Comparison of ENCODE assay signal across 15 cellular contexts in the genomic region with DNA sequence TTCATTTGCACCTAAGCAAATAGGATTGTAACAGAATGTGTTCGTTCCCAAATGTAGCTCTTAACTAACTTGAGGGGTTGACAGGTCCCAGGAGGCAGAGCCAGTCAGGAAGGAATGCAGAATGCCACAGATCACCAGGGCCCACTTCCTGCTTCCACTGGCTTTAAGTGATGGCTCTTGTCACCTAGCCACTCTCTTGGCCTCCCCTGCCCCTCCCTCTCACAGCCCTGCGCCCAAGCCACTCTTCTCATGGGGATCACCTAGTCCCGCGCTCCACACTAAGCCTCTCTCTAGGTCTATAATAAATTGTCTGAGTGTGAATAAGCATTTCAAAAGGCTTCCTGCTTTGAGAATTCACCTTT. TPM values are rescaled to one million over a fixed set of nuclear protein-coding genes. Genes with fewer than 3 reads are reported as not detected.
DNase-seq lines count a peak whose midpoint lies in the region; ATAC-seq and TF ChIP-seq lines count a peak whose summit lies in the region.
"Had no signal": no experiment of that assay in that cellular context is flagged by ENCODE, and none has a peak within 500 bp of the region (broad histone marks: within the 10 kb centered on the region; RNA-seq: fewer than 3 reads in every experiment).

No MANE protein-coding gene starts in this region.

- H2AFZ ChIP-seq in neural progenitor cell (replicated peaks), result no peak overlapping the region

- H3K27ac Mint-ChIP-seq in neural progenitor cell, result no peak overlapping the region
- H3K27ac Mint-ChIP-seq: dendritic cell treated with granulocyte-macrophage colony-stimulating factor and Interleukin-4, amounts not matched to agents 40 ng/mL and 50 ng/mL, for 4 days had no signal

- peaks cover 95% of the 10 kb centered on the region for H4K20me1 ChIP-seq in neural progenitor cell (ENCODE audit: low read depth)

- H3K9ac ChIP-seq in neural progenitor cell, result no peak overlapping the region

- H3K9me3 ChIP-seq in right atrium auricular region, result no peaks in the 10 kb centered on the region
- H3K9me3 ChIP-seq in heart right ventricle, result no peaks in the 10 kb centered on the region
- no peaks in the 10 kb centered on the region for H3K9me3 ChIP-seq in upper lobe of right lung
- H3K9me3 ChIP-seq in neural progenitor cell (ENCODE audit: low read depth), result no peaks in the 10 kb centered on the region
- H3K9me3 ChIP-seq: Caco-2, ovary had no signal

- TF ChIP-seq POLR2A in NB4 (IDR thresholded peaks at IDR 0.05; ENCODE audit: extremely low read depth, insufficient read length), result no peak

- ATAC-seq in Right ventricle myocardium inferior (peak; percentile 87), heart right ventricle (peak in 7 of 8 donors; percentile 47 to 92 (median 80)), upper lobe of right lung (peak; percentile 83), GM19328 (IDR thresholded peaks at IDR 0.05; ENCODE audit: unreplicated experiment) (no peak)
- ATAC-seq: activated T-cell treated with anti-CD3 and anti-CD28 coated beads, Interleukin-2, amount 50 U/mL, for 4 hours had no signal

- H3K36me3 ChIP-seq in right atrium auricular region (no peaks in the 10 kb centered on the region), heart right ventricle (no peaks in the 10 kb centered on the region), upper lobe of right lung (no peaks in the 10 kb centered on the region), neural progenitor cell (no peaks in the 10 kb centered on the region)
- H3K36me3 ChIP-seq: ovary had no signal

- H3K4me3 ChIP-seq in right atrium auricular region (no peak overlapping the region), NB4 (ENCODE audit: low read depth, low read length) (no peak overlapping the region), heart right ventricle (no peak overlapping the region), upper lobe of right lung (no peak overlapping the region), neural progenitor cell (no peak overlapping the region)
- H3K4me3 ChIP-seq: ovary, smooth muscle cell had no signal

- H3K9me3 Mint-ChIP-seq in neural progenitor cell, result no peaks in the 10 kb centered on the region
- H3K9me3 Mint-ChIP-seq: activated T-cell treated with anti-CD3 and anti-CD28 coated beads, Interleukin-2, amount 50 U/mL, for 4 hours; dendritic cell treated with granulocyte-macrophage colony-stimulating factor and Interleukin-4, amounts not matched to agents 40 ng/mL and 50 ng/mL, for 4 days had no signal

- TF ChIP-seq CTCF in right atrium auricular region (IDR thresholded peaks at IDR 0.05) (no peak), NB4 (IDR thresholded peaks at IDR 0.05; ENCODE audit: low read depth, low read length) (no peak), heart right ventricle (IDR thresholded peaks at IDR 0.05) (no peak), upper lobe of right lung (IDR thresholded peaks at IDR 0.05) (no peak), neural progenitor cell (IDR thresholded peaks at IDR 0.05) (no peak)

- H3K27me3 Mint-ChIP-seq in neural progenitor cell (ENCODE audit: insufficient read depth, low read depth), result no peaks in the 10 kb centered on the region
- H3K27me3 Mint-ChIP-seq: dendritic cell treated with granulocyte-macrophage colony-stimulating factor and Interleukin-4, amounts not matched to agents 40 ng/mL and 50 ng/mL, for 4 days had no signal

- no peaks in the 10 kb centered on the region for H3K36me3 Mint-ChIP-seq in neural progenitor cell

- intact Hi-C loops in Right ventricle myocardium inferior (cut with DNase I), result no loop called here
- intact Hi-C loops in heart right ventricle (cut with DNase I), result no loop called here
- intact Hi-C loops in upper lobe of right lung (cut with DNase I), result no loop called here

- H3K27ac ChIP-seq in right atrium auricular region, result no peak overlapping the region
- no peak overlapping the region for H3K27ac ChIP-seq in heart right ventricle
- no peak overlapping the region for H3K27ac ChIP-seq in upper lobe of right lung
- H3K27ac ChIP-seq in neural progenitor cell, result no peak overlapping the region
- H3K27ac ChIP-seq: ovary had no signal

- H3K79me2 ChIP-seq in neural progenitor cell (ENCODE audit: low read depth), result peaks cover 26% of the 10 kb centered on the region

- no peak overlapping the region for H3K4me3 Mint-ChIP-seq in neural progenitor cell
- H3K4me3 Mint-ChIP-seq: activated T-cell treated with anti-CD3 and anti-CD28 coated beads, Interleukin-2, amount 50 U/mL, for 4 hours; dendritic cell treated with granulocyte-macrophage colony-stimulating factor and Interleukin-4, amounts not matched to agents 40 ng/mL and 50 ng/mL, for 4 days had no signal

- WGBS in heart right ventricle, 2 donors, result 51 to 57% methylated on average over 4 of the region's 4 CpGs

- H3F3A ChIP-seq in neural progenitor cell (ENCODE audit: low read depth), result no peaks in the 10 kb centered on the region

- H3K4me2 ChIP-seq in neural progenitor cell, result no peak overlapping the region
- H3K4me2 ChIP-seq: smooth muscle cell had no signal

- peaks cover 0 to 4% of the 10 kb centered on the region in 2 donors for H3K4me1 ChIP-seq in right atrium auricular region
- H3K4me1 ChIP-seq in heart right ventricle, result peaks cover 0 to 22% (median 7%) of the 10 kb centered on the region in 9 donors
- peaks cover 10% of the 10 kb centered on the region for H3K4me1 ChIP-seq in upper lobe of right lung
- H3K4me1 ChIP-seq in neural progenitor cell, result no peaks in the 10 kb centered on the region

- no peaks in the 10 kb centered on the region for H3K27me3 ChIP-seq in right atrium auricular region
- H3K27me3 ChIP-seq in heart right ventricle, result no peaks in the 10 kb centered on the region
- H3K27me3 ChIP-seq in upper lobe of right lung, result no peaks in the 10 kb centered on the region
- H3K27me3 ChIP-seq in neural progenitor cell, result no peaks in the 10 kb centered on the region
- H3K27me3 ChIP-seq: ovary had no signal

- H3K4me1 Mint-ChIP-seq in neural progenitor cell, result peaks cover 28% of the 10 kb centered on the region

- no peak for DNase-seq in Right ventricle myocardium inferior (ENCODE audit: missing footprints)
- DNase-seq in right atrium auricular region (ENCODE audit: low spot score), result no peak
- peak; percentile 21 for DNase-seq in NB4 (ENCODE audit: low read depth)
- no peak for DNase-seq in heart right ventricle
- peak; percentile 71 for DNase-seq in upper lobe of right lung
- DNase-seq in SHP77 (lab: John Stamatoyannopoulos, UW), result no peak
- DNase-seq in neural progenitor cell (ENCODE audit: low spot score), result no peak
- DNase-seq: activated T-cell treated with anti-CD3 and anti-CD28 coated beads, Interleukin-2, amount 50 U/mL, for 4 hours; anterior cingulate cortex; Caco-2; ovary; T-helper 1 cell had no signal

RNA-seq across cellular contexts. Expression of gene MED27, which starts 47.1 kb away (rescaled TPM):
- total RNA-seq in Right ventricle myocardium inferior, result 15.1 TPM
- total RNA-seq in right atrium auricular region, result 10 to 100 TPM; 12.5 to 15.3 TPM
- total RNA-seq in heart right ventricle, result 10 to 100 TPM; 13.9 to 20.4 (median 17.1) TPM
- polyA plus RNA-seq in heart right ventricle, result 10 to 100 TPM in 1 of 2 donors, 1 to 10 TPM in 1; 8.0 to 20.7 TPM
- total RNA-seq in upper lobe of right lung, result 14.2 TPM
- total RNA-seq in neural progenitor cell (ENCODE audit: low replicate concordance), result 15.1 and 25.1 TPM in 2 replicates

Comparison
In these comparisons a context has a peak if more than half of its experiments do, and no peak if none do; other contexts are left out.
1. DNase-seq: peak in NB4 (single experiment) and upper lobe of right lung (single experiment); none in Right ventricle myocardium inferior (single experiment), right atrium auricular region (single experiment), heart right ventricle (0 of 2), SHP77 (0 of 2) and neural progenitor cell (single experiment).